Comparison of ENCODE assay signal across 10 cellular contexts in genomic region chr12:7926068-7926666, GRCh38. TPM values are rescaled to one million over a fixed set of nuclear protein-coding genes. Genes with fewer than 3 reads are reported as not detected.
DNase-seq lines count a peak whose midpoint lies in the region; ATAC-seq and TF ChIP-seq lines count a peak whose summit lies in the region.
"Not testable (repeated sequence)": the region's sequence is repeated elsewhere in the genome, so short reads cannot be mapped to it uniquely, and the experiment has no call there.
"Had no signal": no experiment of that assay in that cellular context is flagged by ENCODE, and none has a peak within 500 bp of the region (broad histone marks: within the 10 kb centered on the region; RNA-seq: fewer than 3 reads in every experiment).

No MANE protein-coding gene starts in this region.

- not testable (repeated sequence) for ATAC-seq in activated naive CD8-positive, alpha-beta T cell treated with anti-CD3 and anti-CD28 coated beads, Interleukin-2, amount 50 U/mL, for 24 hours; natural killer cell treated with Interleukin-12 subunit alpha and Interleukin-12 subunit beta and Interleukin-15 and Interleukin-18, amount 100 ng/mL, for 72 hours

- H3K9me3 ChIP-seq in CD4-positive, alpha-beta memory T cell (ENCODE audit: control insufficient read depth in 1 of 2, low read length in 2 of 2); cardiac muscle cell (ENCODE audit: low read depth): not testable (repeated sequence)

- POLR2A ChIA-PET in CD4-positive, alpha-beta memory T cell (lab: Charles Lee; ENCODE audit: partially characterized antibody), result interaction anchor here (0.6 to 2.4 kb wide), 4 partner anchors 10 to 102 kb away, joined by 3 to 11 read pairs (median 4); partner anchors contain the start of gene SLC2A3

- TF ChIP-seq CTCF in cardiac muscle cell (IDR thresholded peaks at IDR 0.05; ENCODE audit: low read depth, low read length), result not testable (repeated sequence)

- peaks cover 85% of the 10 kb centered on the region for H3K36me3 ChIP-seq in CD4-positive, alpha-beta memory T cell (ENCODE audit: insufficient read depth, low read length)
- peaks cover 89% of the 10 kb centered on the region for H3K36me3 ChIP-seq in cardiac muscle cell

- H3K9me3 Mint-ChIP-seq in CD4-positive, alpha-beta memory T cell; IgD-negative memory B cell; activated CD4-positive, alpha-beta T cell treated with anti-CD3 and anti-CD28 coated beads, Interleukin-2, amount 10 ng/mL, durations not matched to agents 24 days and 14 days; activated T-helper 2 cell treated with anti-CD3 and anti-CD28 coated beads, Interferon-gamma antibody, Interleukin-2, Interleukin-4, amounts not matched to agents 10 μg/mL and 5 μg/mL and 100 μg/mL, durations not matched to agents 14 hours and 24 hours and 36 hours; activated naive CD8-positive, alpha-beta T cell treated with anti-CD3 and anti-CD28 coated beads, Interleukin-2, amount 50 U/mL, for 24 hours; natural killer cell treated with Interleukin-12 subunit alpha and Interleukin-12 subunit beta and Interleukin-15 and Interleukin-18, amount 100 ng/mL, for 72 hours: not testable (repeated sequence)

- not testable (repeated sequence) for H3K27me3 Mint-ChIP-seq in CD4-positive, alpha-beta memory T cell; IgD-negative memory B cell; activated CD4-positive, alpha-beta T cell treated with anti-CD3 and anti-CD28 coated beads, Interleukin-2, amount 10 ng/mL, durations not matched to agents 24 days and 14 days; activated T-helper 2 cell treated with anti-CD3 and anti-CD28 coated beads, Interferon-gamma antibody, Interleukin-2, Interleukin-4, amounts not matched to agents 10 μg/mL and 5 μg/mL and 100 μg/mL, durations not matched to agents 14 hours and 24 hours and 36 hours (ENCODE audit: low read depth); activated naive CD8-positive, alpha-beta T cell treated with anti-CD3 and anti-CD28 coated beads, Interleukin-2, amount 50 U/mL, for 24 hours; natural killer cell treated with Interleukin-12 subunit alpha and Interleukin-12 subunit beta and Interleukin-15 and Interleukin-18, amount 100 ng/mL, for 72 hours

- H3K4me3 Mint-ChIP-seq in CD4-positive, alpha-beta memory T cell, result peak overlapping the region in 2 of 8 donors; percentile 38 to 57
- H3K4me3 Mint-ChIP-seq in IgD-negative memory B cell; activated T-helper 2 cell treated with anti-CD3 and anti-CD28 coated beads, Interferon-gamma antibody, Interleukin-2, Interleukin-4, amounts not matched to agents 10 μg/mL and 5 μg/mL and 100 μg/mL, durations not matched to agents 14 hours and 24 hours and 36 hours (ENCODE audit: low read depth); activated naive CD8-positive, alpha-beta T cell treated with anti-CD3 and anti-CD28 coated beads, Interleukin-2, amount 50 U/mL, for 24 hours; natural killer cell treated with Interleukin-12 subunit alpha and Interleukin-12 subunit beta and Interleukin-15 and Interleukin-18, amount 100 ng/mL, for 72 hours: not testable (repeated sequence)
- H3K4me3 Mint-ChIP-seq in activated CD4-positive, alpha-beta T cell treated with anti-CD3 and anti-CD28 coated beads, Interleukin-2, amount 10 ng/mL, durations not matched to agents 24 days and 14 days, result peak overlapping the region; percentile 14

- peaks cover 76 to 88% of the 10 kb centered on the region in 2 donors for H3K36me3 Mint-ChIP-seq in CD4-positive, alpha-beta memory T cell
- H3K36me3 Mint-ChIP-seq in IgD-negative memory B cell, result not testable (repeated sequence)
- peaks cover 79% of the 10 kb centered on the region for H3K36me3 Mint-ChIP-seq in activated CD4-positive, alpha-beta T cell treated with anti-CD3 and anti-CD28 coated beads, Interleukin-2, amount 10 ng/mL, durations not matched to agents 24 days and 14 days (ENCODE audit: low read depth)
- H3K36me3 Mint-ChIP-seq in activated T-helper 2 cell treated with anti-CD3 and anti-CD28 coated beads, Interferon-gamma antibody, Interleukin-2, Interleukin-4, amounts not matched to agents 10 μg/mL and 5 μg/mL and 100 μg/mL, durations not matched to agents 14 hours and 24 hours and 36 hours (ENCODE audit: low read depth), result peaks cover 62% of the 10 kb centered on the region
- peaks cover 68% of the 10 kb centered on the region for H3K36me3 Mint-ChIP-seq in activated naive CD8-positive, alpha-beta T cell treated with anti-CD3 and anti-CD28 coated beads, Interleukin-2, amount 50 U/mL, for 24 hours (ENCODE audit: low read depth)
- peaks cover 38% of the 10 kb centered on the region for H3K36me3 Mint-ChIP-seq in natural killer cell treated with Interleukin-12 subunit alpha and Interleukin-12 subunit beta and Interleukin-15 and Interleukin-18, amount 100 ng/mL, for 72 hours

- intact Hi-C loops in CD4-positive, alpha-beta memory T cell (cut with micrococcal nuclease); activated CD4-positive, alpha-beta T cell treated with anti-CD3 and anti-CD28 coated beads, Interleukin-2, amount 10 ng/mL, durations not matched to agents 24 days and 14 days (cut with micrococcal nuclease); activated T-helper 2 cell treated with anti-CD3 and anti-CD28 coated beads, Interferon-gamma antibody, Interleukin-2, Interleukin-4, amounts not matched to agents 10 μg/mL and 5 μg/mL and 100 μg/mL, durations not matched to agents 14 hours and 24 hours and 36 hours (cut with micrococcal nuclease): not testable (repeated sequence)

- H3K27ac Mint-ChIP-seq in CD4-positive, alpha-beta memory T cell, result peak overlapping the region; percentile 32 to 90 (median 39)
- peak overlapping the region; percentile 13 to 33 (median 20) for H3K27ac Mint-ChIP-seq in IgD-negative memory B cell
- H3K27ac Mint-ChIP-seq in activated CD4-positive, alpha-beta T cell treated with anti-CD3 and anti-CD28 coated beads, Interleukin-2, amount 10 ng/mL, durations not matched to agents 24 days and 14 days, result peak overlapping the region; percentile 30
- H3K27ac Mint-ChIP-seq in activated T-helper 2 cell treated with anti-CD3 and anti-CD28 coated beads, Interferon-gamma antibody, Interleukin-2, Interleukin-4, amounts not matched to agents 10 μg/mL and 5 μg/mL and 100 μg/mL, durations not matched to agents 14 hours and 24 hours and 36 hours, result peak overlapping the region; percentile 46
- peak overlapping the region; percentile 36 for H3K27ac Mint-ChIP-seq in activated naive CD8-positive, alpha-beta T cell treated with anti-CD3 and anti-CD28 coated beads, Interleukin-2, amount 50 U/mL, for 24 hours
- peak overlapping the region; percentile 25 to 51 for H3K27ac Mint-ChIP-seq in natural killer cell treated with Interleukin-12 subunit alpha and Interleukin-12 subunit beta and Interleukin-15 and Interleukin-18, amount 100 ng/mL, for 72 hours

- H3K4me1 ChIP-seq in CD4-positive, alpha-beta memory T cell (ENCODE audit: insufficient read depth, low read length), result peaks cover 56% of the 10 kb centered on the region
- not testable (repeated sequence) for H3K4me1 ChIP-seq in cardiac muscle cell (ENCODE audit: low read depth)

- not testable (repeated sequence) for H3K27me3 ChIP-seq in CD4-positive, alpha-beta memory T cell (ENCODE audit: insufficient read depth, low read length); cardiac muscle cell

- not testable (repeated sequence) for H3K4me3 ChIP-seq in CD4-positive, alpha-beta memory T cell (ENCODE audit: low read length in 2 of 2); cardiac muscle cell

- H3K27ac ChIP-seq in CD4-positive, alpha-beta memory T cell (ENCODE audit: low read depth, low read length), result not testable (repeated sequence)
- peak overlapping the region; percentile 65 for H3K27ac ChIP-seq in cardiac muscle cell

- CTCF ChIA-PET in CD4-positive, alpha-beta memory T cell (lab: Charles Lee; ENCODE audit: partially characterized antibody), result interaction anchor here (1.2 to 1.9 kb wide), 3 partner anchors 10 to 70 kb away, joined by 4 to 5 read pairs (median 4); partner anchors contain the start of gene SLC2A3

- H3K4me1 Mint-ChIP-seq in CD4-positive, alpha-beta memory T cell, result peaks cover 37 to 67% (median 51%) of the 10 kb centered on the region in 4 donors
- not testable (repeated sequence) for H3K4me1 Mint-ChIP-seq in IgD-negative memory B cell
- peaks cover 50% of the 10 kb centered on the region for H3K4me1 Mint-ChIP-seq in activated CD4-positive, alpha-beta T cell treated with anti-CD3 and anti-CD28 coated beads, Interleukin-2, amount 10 ng/mL, durations not matched to agents 24 days and 14 days
- H3K4me1 Mint-ChIP-seq in activated T-helper 2 cell treated with anti-CD3 and anti-CD28 coated beads, Interferon-gamma antibody, Interleukin-2, Interleukin-4, amounts not matched to agents 10 μg/mL and 5 μg/mL and 100 μg/mL, durations not matched to agents 14 hours and 24 hours and 36 hours (ENCODE audit: low read depth), result peaks cover 42% of the 10 kb centered on the region
- H3K4me1 Mint-ChIP-seq in activated naive CD8-positive, alpha-beta T cell treated with anti-CD3 and anti-CD28 coated beads, Interleukin-2, amount 50 U/mL, for 24 hours, result peaks cover 38% of the 10 kb centered on the region
- peaks cover 38 to 42% of the 10 kb centered on the region in 2 donors for H3K4me1 Mint-ChIP-seq in natural killer cell treated with Interleukin-12 subunit alpha and Interleukin-12 subunit beta and Interleukin-15 and Interleukin-18, amount 100 ng/mL, for 72 hours (ENCODE audit: low read depth in 2 of 2)

- DNase-seq in CD4-positive, alpha-beta memory T cell, result peak in 1 of 5 donors; percentile 22
- DNase-seq in activated CD4-positive, alpha-beta T cell treated with anti-CD3 and anti-CD28 coated beads, Interleukin-2, amount 10 ng/mL, durations not matched to agents 24 days and 14 days; activated T-helper 2 cell treated with anti-CD3 and anti-CD28 coated beads, Interferon-gamma antibody, Interleukin-2, Interleukin-4, amounts not matched to agents 10 μg/mL and 5 μg/mL and 100 μg/mL, durations not matched to agents 14 hours and 24 hours and 36 hours (ENCODE audit: low spot score); activated naive CD8-positive, alpha-beta T cell treated with anti-CD3 and anti-CD28 coated beads, Interleukin-2, amount 50 U/mL, for 24 hours; cardiac muscle cell (ENCODE audit: low read depth in 1 of 2, low spot score in 1 of 2); natural killer cell treated with Interleukin-12 subunit alpha and Interleukin-12 subunit beta and Interleukin-15 and Interleukin-18, amount 100 ng/mL, for 72 hours (ENCODE audit: low spot score): not testable (repeated sequence)

RNA-seq across cellular contexts. Expression of gene SLC2A3, which starts 9.8 kb away (rescaled TPM):
- 100 to 1,000 TPM; 157 to 158 TPM for total RNA-seq in CD4-positive, alpha-beta memory T cell
- polyA plus RNA-seq in CD4-positive, alpha-beta memory T cell, result 100 to 1,000 TPM; 100 to 275 TPM
- polyA plus RNA-seq in IgD-negative memory B cell (65.3 TPM), cardiac muscle cell (349 and 363 TPM in 2 replicates)
- 362 and 366 TPM in 2 replicates for total RNA-seq in activated CD4-positive, alpha-beta T cell treated with anti-CD3 and anti-CD28 coated beads, Interleukin-2, amount 10 ng/mL, durations not matched to agents 24 days and 14 days
- total RNA-seq in activated T-helper 2 cell treated with anti-CD3 and anti-CD28 coated beads, Interferon-gamma antibody, Interleukin-2, Interleukin-4, amounts not matched to agents 10 μg/mL and 5 μg/mL and 100 μg/mL, durations not matched to agents 14 hours and 24 hours and 36 hours, result 456 and 474 TPM in 2 replicates
- total RNA-seq in cardiac muscle cell, result 251 and 267 TPM in 2 replicates
- 100 to 1,000 TPM; 250 to 356 TPM for total RNA-seq in natural killer cell treated with Interleukin-12 subunit alpha and Interleukin-12 subunit beta and Interleukin-15 and Interleukin-18, amount 100 ng/mL, for 72 hours
- total RNA-seq: HT-29 had no signal

RNA-seq across cellular contexts. Expression of gene SLC2A14, which starts 53.5 kb away (rescaled TPM):
- total RNA-seq in CD4-positive, alpha-beta memory T cell, result 1 to 10 TPM; 3.5 TPM
- not detected for polyA plus RNA-seq in CD4-positive, alpha-beta memory T cell
- polyA plus RNA-seq in IgD-negative memory B cell (not detected), cardiac muscle cell (0.26 and 0.47 TPM in 2 replicates)
- total RNA-seq in activated CD4-positive, alpha-beta T cell treated with anti-CD3 and anti-CD28 coated beads, Interleukin-2, amount 10 ng/mL, durations not matched to agents 24 days and 14 days, result 0.09 and 0.31 TPM in 2 replicates
- 0.05 and 0.07 TPM in 2 replicates for total RNA-seq in activated T-helper 2 cell treated with anti-CD3 and anti-CD28 coated beads, Interferon-gamma antibody, Interleukin-2, Interleukin-4, amounts not matched to agents 10 μg/mL and 5 μg/mL and 100 μg/mL, durations not matched to agents 14 hours and 24 hours and 36 hours
- total RNA-seq in cardiac muscle cell, result 0.07 TPM in 1 of 2 replicates, not detected in the other
- 10 to 100 TPM in 1 of 2 donors, not detected in 1; 10.3 TPM for total RNA-seq in natural killer cell treated with Interleukin-12 subunit alpha and Interleukin-12 subunit beta and Interleukin-15 and Interleukin-18, amount 100 ng/mL, for 72 hours
- total RNA-seq: A172, HT-29, IMR-90 had no signal
